ENCODE assay signal across 8 cellular contexts in the genomic region with DNA sequence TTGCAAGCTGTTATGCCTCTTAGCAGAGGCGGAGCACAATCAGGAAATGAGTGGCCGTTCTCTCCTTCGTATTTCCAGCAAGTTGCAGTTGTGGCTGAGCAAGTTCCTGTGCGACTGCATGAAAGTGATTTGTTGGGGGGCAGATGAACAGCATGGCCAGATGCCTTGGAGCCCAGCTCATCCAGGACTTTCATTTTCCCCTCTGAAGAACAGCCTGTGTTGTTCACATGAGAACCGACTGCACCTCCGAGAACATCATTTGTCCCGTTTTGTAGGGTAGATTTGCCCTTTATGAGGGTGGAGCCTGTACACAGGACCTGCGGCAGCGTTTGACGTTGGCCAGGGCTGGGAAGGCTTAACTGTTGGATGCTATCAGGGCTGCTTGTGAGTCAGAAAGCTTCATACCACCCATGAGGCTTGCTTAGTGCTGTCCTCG.
DNase-seq lines count a peak whose midpoint lies in the region; ATAC-seq and TF ChIP-seq lines count a peak whose summit lies in the region.

No MANE protein-coding gene starts in this region.

- no peaks in the 10 kb centered on the region for H3K27me3 Mint-ChIP-seq in stimulated activated naive CD8-positive, alpha-beta T cell treated with anti-CD3 and anti-CD28 coated beads, Interleukin-15, amount 100 ng/mL, for 72 hours

- peaks cover 71% of the 10 kb centered on the region for H3K4me1 Mint-ChIP-seq in stimulated activated naive CD8-positive, alpha-beta T cell treated with anti-CD3 and anti-CD28 coated beads, Interleukin-15, amount 100 ng/mL, for 72 hours

- ATAC-seq in SK-N-SH treated with all-trans-retinoic acid at 6 μM for 48 hours (peak; percentile 67), HG03135 (IDR thresholded peaks at IDR 0.05; ENCODE audit: unreplicated experiment) (no peak), HG03571 (IDR thresholded peaks at IDR 0.05; ENCODE audit: unreplicated experiment) (no peak), HG03439 (IDR thresholded peaks at IDR 0.05; ENCODE audit: unreplicated experiment) (no peak)
- peak; percentile 23 for ATAC-seq in stimulated activated naive CD8-positive, alpha-beta T cell treated with anti-CD3 and anti-CD28 coated beads, Interleukin-15, amount 100 ng/mL, for 72 hours

- no peaks in the 10 kb centered on the region for H3K9me3 Mint-ChIP-seq in stimulated activated naive CD8-positive, alpha-beta T cell treated with anti-CD3 and anti-CD28 coated beads, Interleukin-15, amount 100 ng/mL, for 72 hours

- H3K27ac Mint-ChIP-seq in stimulated activated naive CD8-positive, alpha-beta T cell treated with anti-CD3 and anti-CD28 coated beads, Interleukin-15, amount 100 ng/mL, for 72 hours: peak overlapping the region in 1 of 2 donors; percentile 84

- H3K4me3 Mint-ChIP-seq in stimulated activated naive CD8-positive, alpha-beta T cell treated with anti-CD3 and anti-CD28 coated beads, Interleukin-15, amount 100 ng/mL, for 72 hours: peak overlapping the region; percentile 76 to 84

- DNase-seq in AG20443 (ENCODE audit: low spot score) (peak; percentile 70), islet precursor cell (peak; percentile 89)
- DNase-seq in stimulated activated naive CD8-positive, alpha-beta T cell treated with anti-CD3 and anti-CD28 coated beads, Interleukin-15, amount 100 ng/mL, for 72 hours: peak in 1 of 2 donors; percentile 32

- peak overlapping the region; percentile 19 for H3K27ac ChIP-seq in angular gyrus (ENCODE audit: low read depth, low read length)

TF ChIP-seq in SK-N-SH treated with all-trans-retinoic acid at 6 μM for 48 hours, 23 proteins besides CTCF, POLR2A, EP300 and RAD21:
- TF ChIP-seq, protein P1, sequence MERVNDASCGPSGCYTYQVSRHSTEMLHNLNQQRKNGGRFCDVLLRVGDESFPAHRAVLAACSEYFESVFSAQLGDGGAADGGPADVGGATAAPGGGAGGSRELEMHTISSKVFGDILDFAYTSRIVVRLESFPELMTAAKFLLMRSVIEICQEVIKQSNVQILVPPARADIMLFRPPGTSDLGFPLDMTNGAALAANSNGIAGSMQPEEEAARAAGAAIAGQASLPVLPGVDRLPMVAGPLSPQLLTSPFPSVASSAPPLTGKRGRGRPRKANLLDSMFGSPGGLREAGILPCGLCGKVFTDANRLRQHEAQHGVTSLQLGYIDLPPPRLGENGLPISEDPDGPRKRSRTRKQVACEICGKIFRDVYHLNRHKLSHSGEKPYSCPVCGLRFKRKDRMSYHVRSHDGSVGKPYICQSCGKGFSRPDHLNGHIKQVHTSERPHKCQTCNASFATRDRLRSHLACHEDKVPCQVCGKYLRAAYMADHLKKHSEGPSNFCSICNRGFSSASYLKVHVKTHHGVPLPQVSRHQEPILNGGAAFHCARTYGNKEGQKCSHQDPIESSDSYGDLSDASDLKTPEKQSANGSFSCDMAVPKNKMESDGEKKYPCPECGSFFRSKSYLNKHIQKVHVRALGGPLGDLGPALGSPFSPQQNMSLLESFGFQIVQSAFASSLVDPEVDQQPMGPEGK (CRISPR knock-in tag; IDR thresholded peaks at IDR 0.05; ENCODE audit: borderline replicate concordance): no peak
- TF ChIP-seq ZFP30 (CRISPR knock-in tag; IDR thresholded peaks at IDR 0.05): no peak
- TF ChIP-seq ZNF565 (CRISPR knock-in tag; conservative IDR thresholded peaks at IDR 0.05; ENCODE audit: low read depth): no peak
- no peak for TF ChIP-seq GLIS3 (CRISPR knock-in tag; IDR thresholded peaks at IDR 0.05)
- TF ChIP-seq ISL1 (CRISPR knock-in tag; IDR thresholded peaks at IDR 0.05): no peak
- TF ChIP-seq ZNF70 (CRISPR knock-in tag; IDR thresholded peaks at IDR 0.05): no peak
- TF ChIP-seq, protein P2, sequence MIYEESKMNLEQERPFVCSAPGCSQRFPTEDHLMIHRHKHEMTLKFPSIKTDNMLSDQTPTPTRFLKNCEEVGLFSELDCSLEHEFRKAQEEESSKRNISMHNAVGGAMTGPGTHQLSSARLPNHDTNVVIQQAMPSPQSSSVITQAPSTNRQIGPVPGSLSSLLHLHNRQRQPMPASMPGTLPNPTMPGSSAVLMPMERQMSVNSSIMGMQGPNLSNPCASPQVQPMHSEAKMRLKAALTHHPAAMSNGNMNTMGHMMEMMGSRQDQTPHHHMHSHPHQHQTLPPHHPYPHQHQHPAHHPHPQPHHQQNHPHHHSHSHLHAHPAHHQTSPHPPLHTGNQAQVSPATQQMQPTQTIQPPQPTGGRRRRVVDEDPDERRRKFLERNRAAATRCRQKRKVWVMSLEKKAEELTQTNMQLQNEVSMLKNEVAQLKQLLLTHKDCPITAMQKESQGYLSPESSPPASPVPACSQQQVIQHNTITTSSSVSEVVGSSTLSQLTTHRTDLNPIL (CRISPR knock-in tag; IDR thresholded peaks at IDR 0.05; ENCODE audit: low read depth): no peak

Comparison
In these comparisons a context has a peak if more than half of its experiments do, and no peak if none do; other contexts are left out.
1. ATAC-seq: peak in SK-N-SH treated with all-trans-retinoic acid at 6 μM for 48 hours (single experiment) and stimulated activated naive CD8-positive, alpha-beta T cell treated with anti-CD3 and anti-CD28 coated beads, Interleukin-15, amount 100 ng/mL, for 72 hours (single experiment); none in HG03135 (single experiment), HG03571 (single experiment) and HG03439 (single experiment).